In genomic region chr5:173531863-173532262, GRCh38 we compare ENCODE assay signal across 25 cellular contexts.
"Had no signal": no experiment of that assay in that cellular context is flagged by ENCODE, and none has a peak within 500 bp of the region (broad histone marks: within the 10 kb centered on the region; RNA-seq: fewer than 3 reads in every experiment).

No MANE protein-coding gene starts in this region.

- H3K27ac ChIP-seq: heart right ventricle, hepatocyte, left ventricle myocardium inferior, neural progenitor cell, neutrophil, parathyroid adenoma, right atrium auricular region, right lobe of liver, skin epidermis, suprapubic skin, thoracic aorta, tibial artery, upper lobe of right lung had no signal

- H3K9ac ChIP-seq: neural progenitor cell, parathyroid adenoma had no signal

- H3K4me1 ChIP-seq: heart right ventricle, left ventricle myocardium inferior, neural progenitor cell, right atrium auricular region, right lobe of liver, suprapubic skin, tibial artery, upper lobe of right lung had no signal

- H2AFZ ChIP-seq: hepatocyte, neural progenitor cell, parathyroid adenoma had no signal

- ATAC-seq: heart right ventricle; naive thymus-derived CD8-positive, alpha-beta T cell; right lobe of liver; stimulated activated naive B cell treated with anti-CD40 and anti-IgM and Interleukin-4, amounts not matched to agents 10 μg/mL and 1 μg/mL and 100 μg/mL, for 72 hours; upper lobe of right lung had no signal

- H3K27me3 ChIP-seq: heart right ventricle, hepatocyte, neural progenitor cell, right atrium auricular region, right lobe of liver, tibial artery, upper lobe of right lung had no signal

- H3K9me3 ChIP-seq: heart right ventricle, left ventricle myocardium inferior, neutrophil, right atrium auricular region, right lobe of liver, suprapubic skin, thoracic aorta, tibial artery, upper lobe of right lung had no signal

- H3K4me1 Mint-ChIP-seq: memory B cell; naive thymus-derived CD8-positive, alpha-beta T cell; nephron progenitor cell; neural progenitor cell; stimulated activated naive B cell treated with anti-CD40 and anti-IgM and Interleukin-4, amounts not matched to agents 10 μg/mL and 1 μg/mL and 100 μg/mL, for 72 hours had no signal

- H3K79me2 ChIP-seq: hepatocyte, parathyroid adenoma had no signal

- H3K27ac Mint-ChIP-seq: memory B cell; naive thymus-derived CD8-positive, alpha-beta T cell; nephron progenitor cell; neural progenitor cell; stimulated activated naive B cell treated with anti-CD40 and anti-IgM and Interleukin-4, amounts not matched to agents 10 μg/mL and 1 μg/mL and 100 μg/mL, for 72 hours; stimulated activated naive CD8-positive, alpha-beta T cell treated with anti-CD3 and anti-CD28 coated beads, Interleukin-15, Interleukin-2, amounts not matched to agents 100 ng/mL and 50 ng/mL, for 24 hours had no signal

- H3K4me3 ChIP-seq: heart right ventricle, hepatocyte, left ventricle myocardium inferior, lung, neural progenitor cell, right atrium auricular region, right lobe of liver, skin epidermis, suprapubic skin, thoracic aorta, tibial artery, upper lobe of right lung had no signal

- DNase-seq: heart right ventricle; left ventricle myocardium inferior; naive thymus-derived CD8-positive, alpha-beta T cell; nephron progenitor cell; occipital lobe; right lobe of liver; stimulated activated CD4-positive, alpha-beta T cell treated with anti-CD3 and anti-CD28 coated beads, Interleukin-12 subunit alpha, Interleukin-12 subunit beta, amount 100 ng/mL, for 4 hours; stimulated activated CD4-positive, alpha-beta T cell treated with anti-CD3 and anti-CD28 coated beads, Interleukin-15, amount 100 ng/mL, for 24 hours; stimulated activated CD4-positive, alpha-beta T cell treated with anti-CD3 and anti-CD28 coated beads, Interleukin-2, amount 100 ng/mL, for 24 hours; stimulated activated CD4-positive, alpha-beta T cell treated with anti-CD3 and anti-CD28 coated beads, Interleukin-4, amount 100 ng/mL, for 1 hour; stimulated activated naive B cell treated with anti-CD40 and anti-IgM and Interleukin-4, amounts not matched to agents 10 μg/mL and 1 μg/mL and 100 μg/mL, for 72 hours; tibial artery; trophoblast cell; upper lobe of right lung had no signal

- H3K9me3 Mint-ChIP-seq: memory B cell; naive thymus-derived CD8-positive, alpha-beta T cell; nephron progenitor cell; neural progenitor cell; stimulated activated naive B cell treated with anti-CD40 and anti-IgM and Interleukin-4, amounts not matched to agents 10 μg/mL and 1 μg/mL and 100 μg/mL, for 72 hours; stimulated activated naive CD8-positive, alpha-beta T cell treated with anti-CD3 and anti-CD28 coated beads, Interleukin-15, Interleukin-2, amounts not matched to agents 100 ng/mL and 50 ng/mL, for 24 hours had no signal

- H3K4me2 ChIP-seq: hepatocyte, neural progenitor cell had no signal

- H3K36me3 ChIP-seq: heart right ventricle, left ventricle myocardium inferior, neural progenitor cell, neutrophil, right atrium auricular region, right lobe of liver, suprapubic skin, thoracic aorta, tibial artery, upper lobe of right lung had no signal

- H3K36me3 Mint-ChIP-seq: memory B cell; naive thymus-derived CD8-positive, alpha-beta T cell; neural progenitor cell; stimulated activated naive B cell treated with anti-CD40 and anti-IgM and Interleukin-4, amounts not matched to agents 10 μg/mL and 1 μg/mL and 100 μg/mL, for 72 hours had no signal

- H3K4me3 Mint-ChIP-seq: memory B cell; naive thymus-derived CD8-positive, alpha-beta T cell; nephron progenitor cell; neural progenitor cell; stimulated activated naive B cell treated with anti-CD40 and anti-IgM and Interleukin-4, amounts not matched to agents 10 μg/mL and 1 μg/mL and 100 μg/mL, for 72 hours; stimulated activated naive CD8-positive, alpha-beta T cell treated with anti-CD3 and anti-CD28 coated beads, Interleukin-15, Interleukin-2, amounts not matched to agents 100 ng/mL and 50 ng/mL, for 24 hours had no signal
